Comparison of ENCODE assay signal across 29 cellular contexts in the genomic region with DNA sequence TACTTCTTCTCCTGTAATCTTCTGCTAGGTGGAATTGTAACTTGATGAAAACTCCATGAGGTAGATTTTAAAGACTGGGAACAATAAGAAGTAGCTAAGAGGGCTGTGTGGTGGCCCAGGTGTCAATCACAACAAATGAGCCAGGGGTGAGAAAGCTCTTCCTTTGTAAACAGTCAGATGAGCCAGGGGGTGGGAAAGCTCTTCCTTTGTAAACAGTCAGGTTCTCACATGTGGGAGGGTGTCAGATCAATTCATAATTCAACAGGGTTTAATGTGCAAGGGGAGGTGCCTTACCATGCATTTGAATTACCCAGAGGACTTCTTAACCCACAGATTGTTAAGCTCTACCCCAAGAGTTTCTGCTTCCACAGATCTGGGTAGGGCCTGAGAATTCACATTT.
"Had no signal": no experiment of that assay in that cellular context is flagged by ENCODE, and none has a peak within 500 bp of the region (broad histone marks: within the 10 kb centered on the region; RNA-seq: fewer than 3 reads in every experiment).

No MANE protein-coding gene starts in this region.

- H3K36me3 ChIP-seq: SJSA1 had no signal

- H3K4me3 ChIP-seq: SJSA1 had no signal

- ATAC-seq: activated CD4-positive, CD25-positive, alpha-beta regulatory T cell treated with anti-CD3 and anti-CD28 coated beads, Interleukin-2, amount 50 U/mL, for 24 hours; activated naive CD8-positive, alpha-beta T cell treated with anti-CD3 and anti-CD28 coated beads, Interleukin-2, amount 50 U/mL, for 24 hours; activated T-cell treated with anti-CD3 and anti-CD28 coated beads, Interleukin-2, amount 50 U/mL, for 4 hours; Panc1; WTC11 had no signal

- H3K36me3 Mint-ChIP-seq: activated CD4-positive, alpha-beta memory T cell treated with anti-CD3 and anti-CD28 coated beads for 36 hours; activated naive CD4-positive, alpha-beta T cell treated with anti-CD3 and anti-CD28 coated beads, Interleukin-2, amount 10 ng/mL, durations not matched to agents 7 days and 5 days; activated naive CD8-positive, alpha-beta T cell; brain had no signal

- H3K27me3 Mint-ChIP-seq: activated CD4-positive, alpha-beta memory T cell treated with anti-CD3 and anti-CD28 coated beads for 36 hours; activated naive CD4-positive, alpha-beta T cell treated with anti-CD3 and anti-CD28 coated beads, Interleukin-2, amount 10 ng/mL, durations not matched to agents 7 days and 5 days had no signal

- H3K27ac Mint-ChIP-seq: activated CD4-positive, alpha-beta memory T cell treated with anti-CD3 and anti-CD28 coated beads for 36 hours; activated naive CD4-positive, alpha-beta T cell treated with anti-CD3 and anti-CD28 coated beads, Interleukin-2, amount 10 ng/mL, durations not matched to agents 7 days and 5 days; activated naive CD8-positive, alpha-beta T cell; activated naive CD8-positive, alpha-beta T cell treated with anti-CD3 and anti-CD28 coated beads, Interleukin-2, amount 50 U/mL, for 24 hours; T-helper 1 cell treated with Interleukin-12 subunit alpha and Interleukin-12 subunit beta and Interleukin-4 antibody, amounts not matched to agents 30 μg/mL and 1 μg/mL, for 36 hours; T-helper 2 cell treated with Interferon-gamma antibody and Interleukin-4, amounts not matched to agents 5 μg/mL and 100 μg/mL, for 36 hours; WTC11 had no signal

- DNase-seq: activated CD4-positive, alpha-beta memory T cell treated with anti-CD3 and anti-CD28 coated beads for 36 hours; activated CD4-positive, alpha-beta T cell treated with anti-CD3 and anti-CD28 coated beads for 4 hours; activated CD4-positive, alpha-beta T cell treated with anti-CD3 and anti-CD28 coated beads, Interleukin-2, amount 50 U/mL, for 1 hour; activated CD8-positive, alpha-beta memory T cell treated with anti-CD3 and anti-CD28 coated beads, Interleukin-2, amount 50 U/mL, for 4 hours; activated effector memory CD4-positive, alpha-beta T cell treated with Interleukin-2 at 50 U/mL for 16 hours; activated naive CD4-positive, alpha-beta T cell treated with anti-CD3 and anti-CD28 coated beads, Interleukin-2, amount 10 ng/mL, durations not matched to agents 7 days and 5 days; activated naive CD8-positive, alpha-beta T cell treated with anti-CD3 and anti-CD28 coated beads, Interleukin-2, amount 50 U/mL, for 24 hours; activated T-cell treated with anti-CD3 and anti-CD28 coated beads for 4 hours; activated T-cell treated with anti-CD3 and anti-CD28 coated beads, Interleukin-2, amount 50 U/mL, for 4 hours; anterior cingulate cortex; central memory CD4-positive, alpha-beta T cell; NCI-H1092 treated with DMSO at 0.1 percent for 48 hours; NCI-H1694; NCI-H1930; NCI-H2081 treated with DMSO at 0.1 percent for 48 hours; NCI-H226; NCI-H510A; NCI-H526; SHP77; SK-N-SH had no signal

- H3K4me3 Mint-ChIP-seq: activated CD4-positive, alpha-beta memory T cell treated with anti-CD3 and anti-CD28 coated beads for 36 hours; activated naive CD4-positive, alpha-beta T cell treated with anti-CD3 and anti-CD28 coated beads, Interleukin-2, amount 10 ng/mL, durations not matched to agents 7 days and 5 days; activated naive CD8-positive, alpha-beta T cell; activated naive CD8-positive, alpha-beta T cell treated with anti-CD3 and anti-CD28 coated beads, Interleukin-2, amount 50 U/mL, for 24 hours; activated T-cell treated with anti-CD3 and anti-CD28 coated beads, Interleukin-2, amount 50 U/mL, for 4 hours; brain; T-helper 1 cell treated with Interleukin-12 subunit alpha and Interleukin-12 subunit beta and Interleukin-4 antibody, amounts not matched to agents 30 μg/mL and 1 μg/mL, for 36 hours; T-helper 2 cell treated with Interferon-gamma antibody and Interleukin-4, amounts not matched to agents 5 μg/mL and 100 μg/mL, for 36 hours; WTC11 had no signal

- H3K9ac ChIP-seq: KMS-11, SK-N-SH had no signal

- H3K4me1 ChIP-seq: SJSA1 had no signal

- H3K4me1 Mint-ChIP-seq: activated naive CD4-positive, alpha-beta T cell treated with anti-CD3 and anti-CD28 coated beads, Interleukin-2, amount 10 ng/mL, durations not matched to agents 7 days and 5 days; activated naive CD8-positive, alpha-beta T cell treated with anti-CD3 and anti-CD28 coated beads, Interleukin-2, amount 50 U/mL, for 24 hours; WTC11 had no signal

- H3K27ac ChIP-seq: KMS-11, SJSA1 had no signal

- H3K27me3 ChIP-seq: SJSA1 had no signal

- H3K9me3 ChIP-seq: SK-N-SH had no signal
